Comparison of ENCODE assay signal across 16 cellular contexts in the genomic region with DNA sequence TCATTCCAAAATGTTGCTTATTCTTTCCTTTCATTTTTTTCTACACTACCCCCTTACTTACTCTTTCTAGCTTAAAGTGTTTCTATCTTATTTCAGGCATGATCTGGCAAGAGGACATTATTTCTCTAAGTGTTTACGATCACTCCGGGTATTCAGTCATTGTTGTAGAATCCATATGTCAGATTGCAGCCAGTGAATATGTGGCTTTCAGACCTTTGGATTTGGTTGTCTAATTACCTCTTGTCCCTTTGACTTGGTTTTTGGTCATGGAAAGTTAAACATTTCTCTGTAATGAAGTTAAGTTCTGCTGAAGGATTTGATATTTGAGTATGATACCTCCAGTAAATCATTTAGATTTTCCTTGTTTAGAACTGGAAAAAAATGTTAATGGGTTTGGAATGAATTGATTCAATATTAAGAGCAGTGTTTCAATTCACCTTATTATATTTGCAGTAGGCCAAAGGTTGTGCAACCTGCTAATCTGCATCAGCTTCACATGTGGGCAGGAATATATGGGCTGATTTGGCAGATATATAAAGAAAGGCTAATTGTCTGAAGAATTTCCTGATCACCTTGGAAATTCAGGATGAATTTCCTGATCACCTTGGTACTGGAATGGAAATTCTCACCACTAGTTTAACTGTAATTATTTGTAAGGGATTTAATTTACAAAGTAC.
A peak's percentile ranks its signal among the peaks of the same experiment; 100 is the strongest.
DNase-seq lines count a peak whose midpoint lies in the region; ATAC-seq and TF ChIP-seq lines count a peak whose summit lies in the region.
"Had no signal": no experiment of that assay in that cellular context is flagged by ENCODE, and none has a peak within 500 bp of the region (broad histone marks: within the 10 kb centered on the region; RNA-seq: fewer than 3 reads in every experiment).

No MANE protein-coding gene starts in this region.

- H3K36me3 ChIP-seq in KMS-11 (ENCODE audit: insufficient read depth) (no peaks in the 10 kb centered on the region), neural progenitor cell (no peaks in the 10 kb centered on the region)

- POLR2A ChIA-PET in activated CD8-positive, alpha-beta T cell treated with anti-CD3 and anti-CD28 coated beads, Interleukin-2, amount 10 ng/mL, durations not matched to agents 7 days and 5 days (lab: Charles Lee) = no interaction called here

- TF ChIP-seq CTCF in KMS-11 (conservative IDR thresholded peaks at IDR 0.05; ENCODE audit: low read depth, low read length) = no peak
- TF ChIP-seq CTCF in brain (conservative IDR thresholded peaks at IDR 0.05) = no peak
- TF ChIP-seq CTCF in neural progenitor cell (IDR thresholded peaks at IDR 0.05) = no peak

- H3K27me3 Mint-ChIP-seq in brain = no peaks in the 10 kb centered on the region
- H3K27me3 Mint-ChIP-seq in neural progenitor cell (ENCODE audit: insufficient read depth, low read depth) = peaks cover 3% of the 10 kb centered on the region
- peaks cover 20% of the 10 kb centered on the region for H3K27me3 Mint-ChIP-seq in activated CD8-positive, alpha-beta T cell treated with anti-CD3 and anti-CD28 coated beads, Interleukin-2, amount 10 ng/mL, durations not matched to agents 7 days and 5 days (ENCODE audit: low read depth)

- H2AFZ ChIP-seq in KMS-11 (ENCODE audit: low read depth) = no peak overlapping the region
- no peak overlapping the region for H2AFZ ChIP-seq in neural progenitor cell (replicated peaks)

- H3K9me3 ChIP-seq in neural progenitor cell (ENCODE audit: low read depth) = no peaks in the 10 kb centered on the region

- H3F3A ChIP-seq in neural progenitor cell (ENCODE audit: low read depth) = no peaks in the 10 kb centered on the region

- H3K79me2 ChIP-seq in KMS-11 (ENCODE audit: insufficient read depth, low read depth) (no peaks in the 10 kb centered on the region), neural progenitor cell (ENCODE audit: low read depth) (peaks cover 3% of the 10 kb centered on the region)

- H3K36me3 Mint-ChIP-seq in brain (peaks cover 43% of the 10 kb centered on the region), neural progenitor cell (peaks cover 8% of the 10 kb centered on the region)
- no peaks in the 10 kb centered on the region for H3K36me3 Mint-ChIP-seq in activated CD8-positive, alpha-beta T cell treated with anti-CD3 and anti-CD28 coated beads, Interleukin-2, amount 10 ng/mL, durations not matched to agents 7 days and 5 days (ENCODE audit: low read depth)

- H3K4me3 Mint-ChIP-seq in brain = no peak overlapping the region
- H3K4me3 Mint-ChIP-seq in neural progenitor cell = no peak overlapping the region
- no peak overlapping the region for H3K4me3 Mint-ChIP-seq in activated CD8-positive, alpha-beta T cell treated with anti-CD3 and anti-CD28 coated beads, Interleukin-2, amount 10 ng/mL, durations not matched to agents 7 days and 5 days
- H3K4me3 Mint-ChIP-seq: CD4-positive, alpha-beta T cell; H9 had no signal

- H3K9me3 Mint-ChIP-seq in brain (no peaks in the 10 kb centered on the region), neural progenitor cell (no peaks in the 10 kb centered on the region)
- no peaks in the 10 kb centered on the region for H3K9me3 Mint-ChIP-seq in activated CD8-positive, alpha-beta T cell treated with anti-CD3 and anti-CD28 coated beads, Interleukin-2, amount 10 ng/mL, durations not matched to agents 7 days and 5 days (ENCODE audit: insufficient read depth)
- H3K9me3 Mint-ChIP-seq: CD4-positive, alpha-beta T cell; H9 had no signal

- no peaks in the 10 kb centered on the region for H3K27me3 ChIP-seq in KMS-11 (ENCODE audit: insufficient read depth, low read depth)
- no peaks in the 10 kb centered on the region for H3K27me3 ChIP-seq in neural progenitor cell

- H3K27ac ChIP-seq in KMS-11 (peak overlapping the region; percentile 92), neural progenitor cell (no peak overlapping the region)

- H3K4me1 ChIP-seq in KMS-11 (ENCODE audit: low read depth, poor library complexity, severe bottlenecking) (peaks cover 100% of the 10 kb centered on the region), neural progenitor cell (no peaks in the 10 kb centered on the region)

- peak; percentile 7 for DNase-seq in NCI-H2171 treated with DMSO at 0.1 percent for 48 hours (lab: John Stamatoyannopoulos, UW)
- no peak for DNase-seq in NCI-H2171 (lab: John Stamatoyannopoulos, UW)
- no peak for DNase-seq in neural progenitor cell (ENCODE audit: low spot score)
- no peak for DNase-seq in activated CD8-positive, alpha-beta T cell treated with anti-CD3 and anti-CD28 coated beads, Interleukin-2, amount 10 ng/mL, durations not matched to agents 7 days and 5 days
- no peak for DNase-seq in activated effector memory CD4-positive, alpha-beta T cell treated with anti-CD3 and anti-CD28 coated beads, Interleukin-2, amount 50 U/mL, for 16 hours
- no peak for DNase-seq in cerebellum (ENCODE audit: low spot score)
- DNase-seq: 8988T; AML-193; C1 segment of cervical spinal cord; Calu3; CD4-positive, alpha-beta T cell; DMS 273 treated with DMSO at 0.1 percent for 48 hours; GOT3; H9 had no signal

- CTCF ChIA-PET in activated CD8-positive, alpha-beta T cell treated with anti-CD3 and anti-CD28 coated beads, Interleukin-2, amount 10 ng/mL, durations not matched to agents 7 days and 5 days (lab: Charles Lee) = interaction anchor here (1.0 kb wide), 1 partner anchor 386 kb away, joined by 3 read pairs; a partner anchor contains a TSS

- peaks cover 67% of the 10 kb centered on the region for H3K4me1 Mint-ChIP-seq in brain
- H3K4me1 Mint-ChIP-seq in neural progenitor cell = peaks cover 3% of the 10 kb centered on the region
- no peaks in the 10 kb centered on the region for H3K4me1 Mint-ChIP-seq in activated CD8-positive, alpha-beta T cell treated with anti-CD3 and anti-CD28 coated beads, Interleukin-2, amount 10 ng/mL, durations not matched to agents 7 days and 5 days (ENCODE audit: low read depth)

- H4K20me1 ChIP-seq in KMS-11 (ENCODE audit: insufficient read depth) (no peaks in the 10 kb centered on the region), neural progenitor cell (ENCODE audit: low read depth) (peaks cover 7% of the 10 kb centered on the region)

- no peak for ATAC-seq in activated CD8-positive, alpha-beta T cell treated with anti-CD3 and anti-CD28 coated beads, Interleukin-2, amount 10 ng/mL, durations not matched to agents 7 days and 5 days

- H3K4me2 ChIP-seq in KMS-11 = peak overlapping the region; percentile 82
- H3K4me2 ChIP-seq in neural progenitor cell = no peak overlapping the region

- H3K9ac ChIP-seq in KMS-11 (peak overlapping the region; percentile 12; the same call in 1 of the 2 replicates), neural progenitor cell (no peak overlapping the region)

- H3K4me3 ChIP-seq in KMS-11 (IDR thresholded peaks at IDR 0.05; ENCODE audit: insufficient read depth, low read depth, low read length) (no peak overlapping the region), neural progenitor cell (no peak overlapping the region)

- peak overlapping the region in 3 of 5 experiments; percentile 1 to 75 (median 39) for H3K27ac Mint-ChIP-seq in brain
- H3K27ac Mint-ChIP-seq in neural progenitor cell = peak overlapping the region; percentile 6
- no peak overlapping the region for H3K27ac Mint-ChIP-seq in activated CD8-positive, alpha-beta T cell treated with anti-CD3 and anti-CD28 coated beads, Interleukin-2, amount 10 ng/mL, durations not matched to agents 7 days and 5 days
- H3K27ac Mint-ChIP-seq: CD4-positive, alpha-beta T cell; H9 had no signal
